In the genomic region with DNA sequence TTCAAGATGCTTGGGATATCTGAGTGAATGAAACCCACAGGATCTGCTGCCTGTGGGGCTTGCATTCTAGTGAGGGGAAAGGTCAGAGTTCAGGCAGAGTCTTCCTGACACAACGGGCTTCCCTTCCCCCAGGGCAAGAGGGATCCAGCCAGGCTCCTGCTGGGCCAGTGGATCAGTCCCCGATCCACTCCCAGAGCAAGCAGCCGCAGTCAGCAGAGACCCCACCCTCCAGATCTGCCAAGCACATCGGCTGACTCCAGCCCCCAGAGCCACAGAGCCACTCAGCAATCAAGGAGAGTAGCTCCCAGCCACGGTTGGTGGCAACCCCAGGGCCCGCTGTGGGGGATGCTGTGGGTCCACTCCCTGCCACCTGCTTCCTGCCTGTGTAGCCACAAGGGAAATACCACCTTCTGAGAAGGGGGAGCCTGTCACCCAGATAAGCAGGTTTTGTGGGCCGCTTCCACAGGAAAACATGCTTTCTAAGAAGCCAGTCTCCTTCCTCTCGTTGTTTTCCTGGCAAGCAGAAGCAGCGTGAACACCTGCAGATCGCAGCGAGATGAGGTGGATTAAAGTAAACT, we compare ENCODE assay signal across 9 cellular contexts.
DNase-seq lines count a peak whose midpoint lies in the region; ATAC-seq and FAIRE-seq lines count a peak whose summit lies in the region.
"Had no signal": no experiment of that assay in that cellular context is flagged by ENCODE, and none has a peak within 500 bp of the region (broad histone marks: within the 10 kb centered on the region; RNA-seq: fewer than 3 reads in every experiment).

No MANE protein-coding gene starts in this region.

- peak; percentile 31 for FAIRE-seq in GM18507 (lab: Jason Lieb, UNC)

- peak; percentile 39 for ATAC-seq in HG02588 (IDR thresholded peaks at IDR 0.05; ENCODE audit: unreplicated experiment)

- no peak for DNase-seq in GM18507 (ENCODE audit: extremely low spot score, insufficient read length, low read depth)
- DNase-seq in NCI-H146 (lab: John Stamatoyannopoulos, UW): peak; percentile 86
- peak; percentile 53 for DNase-seq in activated gamma-delta T cell treated with Interleukin-2 at 50 U/mL for 16 hours
- peak; percentile 13 to 68 (median 50) for DNase-seq in stimulated activated naive CD4-positive, alpha-beta T cell (lab: John Stamatoyannopoulos, UW)
- DNase-seq in LoVo (ENCODE audit: low spot score): no peak
- no peak for DNase-seq in NCI-H524 treated with DMSO at 0.1 percent for 48 hours (lab: John Stamatoyannopoulos, UW)
- DNase-seq in NCI-H1694 (lab: John Stamatoyannopoulos, UW): no peak
- DNase-seq: IMR-90 had no signal

Comparison
In these comparisons a context has a peak if more than half of its experiments do, and no peak if none do; other contexts are left out.
1. DNase-seq: peak in NCI-H146 (single experiment), activated gamma-delta T cell treated with Interleukin-2 at 50 U/mL for 16 hours (single experiment) and stimulated activated naive CD4-positive, alpha-beta T cell (6 of 6); none in GM18507 (single experiment), LoVo (single experiment), NCI-H524 treated with DMSO at 0.1 percent for 48 hours (single experiment) and NCI-H1694 (single experiment).